Comparison of ENCODE assay signal across 19 cellular contexts in the genomic region with DNA sequence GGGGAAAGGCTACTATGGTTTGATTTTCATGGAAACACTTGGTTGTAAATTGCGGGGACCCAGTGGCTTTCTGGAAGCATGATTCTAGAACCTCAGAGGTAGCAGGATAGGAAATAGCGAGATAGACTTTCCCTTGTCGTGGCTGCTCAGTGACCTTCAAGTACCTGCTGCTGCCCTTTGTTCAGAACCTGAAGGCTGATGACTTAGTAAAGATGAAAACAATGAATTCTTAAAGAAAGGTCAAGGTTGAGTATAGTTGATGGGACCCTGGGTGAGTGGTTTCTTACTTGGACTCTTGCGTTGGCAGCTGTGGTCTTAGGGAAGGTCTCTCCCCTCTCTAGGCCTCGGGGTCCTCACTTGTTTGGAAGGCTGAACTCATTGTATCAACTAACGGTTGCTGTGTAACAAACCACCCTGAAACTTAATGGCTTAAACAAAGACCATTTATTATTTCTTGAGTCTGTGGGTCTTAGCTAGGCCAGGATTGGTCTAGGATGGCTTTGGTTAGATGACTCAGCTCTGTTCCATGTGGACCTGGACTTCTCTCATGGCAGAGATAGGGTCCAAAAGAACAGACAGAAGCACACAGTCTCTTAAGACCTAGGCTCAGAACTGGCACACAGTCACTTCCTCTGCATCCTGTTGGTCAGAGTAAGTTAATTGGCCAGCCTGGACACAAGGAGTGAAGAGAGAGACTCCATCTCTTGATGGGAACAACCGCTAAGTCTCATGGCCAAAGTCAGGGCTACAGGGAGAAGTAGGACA.
DNase-seq lines count a peak whose midpoint lies in the region; ATAC-seq and TF ChIP-seq lines count a peak whose summit lies in the region.
"Had no signal": no experiment of that assay in that cellular context is flagged by ENCODE, and none has a peak within 500 bp of the region (broad histone marks: within the 10 kb centered on the region; RNA-seq: fewer than 3 reads in every experiment).

No MANE protein-coding gene starts in this region.

- 86 to 93% (median 87%) methylated on average over 7 of the region's 7 CpGs for WGBS in stomach, 5 donors

- H3K27me3 Mint-ChIP-seq in activated naive CD8-positive, alpha-beta T cell treated with anti-CD3 and anti-CD28 coated beads for 36 hours: no peaks in the 10 kb centered on the region

- no peaks in the 10 kb centered on the region for H3K79me2 ChIP-seq in PC-9 (ENCODE audit: low read depth)

- peak overlapping the region; percentile 79 for H3K27ac Mint-ChIP-seq in activated naive CD8-positive, alpha-beta T cell treated with anti-CD3 and anti-CD28 coated beads for 36 hours

- no peak for TF ChIP-seq POLR2A in stomach (IDR thresholded peaks at IDR 0.05)

- H3K36me3 Mint-ChIP-seq in activated naive CD8-positive, alpha-beta T cell treated with anti-CD3 and anti-CD28 coated beads for 36 hours: peaks cover 6% of the 10 kb centered on the region

- H3K36me3 ChIP-seq in cardiac muscle cell (no peaks in the 10 kb centered on the region), stomach (no peaks in the 10 kb centered on the region), PC-9 (ENCODE audit: low read depth) (no peaks in the 10 kb centered on the region)
- H3K36me3 ChIP-seq: uterus had no signal

- H3K4me3 Mint-ChIP-seq in activated naive CD8-positive, alpha-beta T cell treated with anti-CD3 and anti-CD28 coated beads for 36 hours: no peak overlapping the region

- ATAC-seq in left cardiac atrium: no peak
- ATAC-seq: HCT116 had no signal

- H3K27ac ChIP-seq in cardiac muscle cell (peak overlapping the region; percentile 13), stomach (peak overlapping the region in 3 of 5 donors; percentile 16 to 62 (median 39)), PC-9 (no peak overlapping the region)
- H3K27ac ChIP-seq: uterus had no signal

- H3K9me3 Mint-ChIP-seq in activated naive CD8-positive, alpha-beta T cell treated with anti-CD3 and anti-CD28 coated beads for 36 hours: no peaks in the 10 kb centered on the region

- no peaks in the 10 kb centered on the region for H3K9me2 ChIP-seq in PC-9 (ENCODE audit: insufficient read depth)

- TF ChIP-seq CTCF in cardiac muscle cell (IDR thresholded peaks at IDR 0.05; ENCODE audit: low read depth, low read length) (no peak), stomach (IDR thresholded peaks at IDR 0.05) (no peak), PC-9 (conservative IDR thresholded peaks at IDR 0.05) (no peak)

- no peak overlapping the region for H2AFZ ChIP-seq in PC-9

- H3K9me3 ChIP-seq in cardiac muscle cell (ENCODE audit: low read depth) (no peaks in the 10 kb centered on the region), stomach (no peaks in the 10 kb centered on the region), PC-9 (ENCODE audit: insufficient read depth, low read depth) (no peaks in the 10 kb centered on the region)
- H3K9me3 ChIP-seq: Caco-2, uterus had no signal

- TF ChIP-seq EP300 in stomach (IDR thresholded peaks at IDR 0.05): no peak

- CTCF ChIA-PET in PC-9 (lab: Charles Lee): no interaction called here

- H3K4me2 ChIP-seq in PC-9: no peak overlapping the region

- DNase-seq in cardiac muscle cell (ENCODE audit: low read depth in 1 of 2, low spot score in 1 of 2) (no peak), left cardiac atrium (no peak), iris pigment epithelial cell (ENCODE audit: low read depth) (peak; percentile 44), stomach (no peak), PC-9 (no peak), NCI-H1694 (lab: John Stamatoyannopoulos, UW) (no peak)
- DNase-seq in activated naive CD8-positive, alpha-beta T cell treated with anti-CD3 and anti-CD28 coated beads for 36 hours: no peak
- no peak for DNase-seq in activated CD4-positive, alpha-beta T cell treated with anti-CD3 and anti-CD28 coated beads, Interleukin-2, amount 50 U/mL, for 4 hours
- DNase-seq: activated gamma-delta T cell, Caco-2, dorsolateral prefrontal cortex, erythroblast, KG1, NCI-H1048, NCI-H2029 treated with DMSO at 0.1 percent for 48 hours, NCI-H446 treated with DMSO at 0.1 percent for 48 hours, occipital lobe had no signal

- H3K4me1 ChIP-seq in cardiac muscle cell (ENCODE audit: low read depth) (peaks cover 47% of the 10 kb centered on the region), stomach (peaks cover 5 to 69% (median 31%) of the 10 kb centered on the region in 4 donors), PC-9 (replicated peaks; ENCODE audit: insufficient read depth) (peaks cover 32% of the 10 kb centered on the region)

- H4K20me1 ChIP-seq in PC-9 (ENCODE audit: insufficient read depth): no peaks in the 10 kb centered on the region

- no TSS peak for BruUV-seq in PC-9 (replicated peaks; lab: Mats Ljungman, UMichigan)

- H3K4me1 Mint-ChIP-seq in activated naive CD8-positive, alpha-beta T cell treated with anti-CD3 and anti-CD28 coated beads for 36 hours: peaks cover 59% of the 10 kb centered on the region

- H3F3A ChIP-seq in PC-9 (ENCODE audit: insufficient read depth, low read depth): peaks cover 12% of the 10 kb centered on the region

- POLR2A ChIA-PET in PC-9 (lab: Charles Lee; ENCODE audit: unreplicated experiment): no interaction called here

- no peaks in the 10 kb centered on the region for H3K27me3 ChIP-seq in cardiac muscle cell
- no peaks in the 10 kb centered on the region for H3K27me3 ChIP-seq in stomach
- no peaks in the 10 kb centered on the region for H3K27me3 ChIP-seq in PC-9 (ENCODE audit: insufficient read depth, low read depth)
- H3K27me3 ChIP-seq: dorsolateral prefrontal cortex, uterus had no signal

- intact Hi-C loops in left cardiac atrium (cut with DNase I) (no loop called here), stomach (cut with DNase I; ENCODE audit: low total_unique reads) (no loop called here), PC-9 (cut with micrococcal nuclease; ENCODE audit: unreplicated experiment) (no loop called here)

- H3K4me3 ChIP-seq in cardiac muscle cell: no peak overlapping the region
- no peak overlapping the region for H3K4me3 ChIP-seq in stomach
- H3K4me3 ChIP-seq in PC-9: no peak overlapping the region
- H3K4me3 ChIP-seq: dorsolateral prefrontal cortex, uterus had no signal
